13 cellular contexts compared by ENCODE assay signal in the genomic region with DNA sequence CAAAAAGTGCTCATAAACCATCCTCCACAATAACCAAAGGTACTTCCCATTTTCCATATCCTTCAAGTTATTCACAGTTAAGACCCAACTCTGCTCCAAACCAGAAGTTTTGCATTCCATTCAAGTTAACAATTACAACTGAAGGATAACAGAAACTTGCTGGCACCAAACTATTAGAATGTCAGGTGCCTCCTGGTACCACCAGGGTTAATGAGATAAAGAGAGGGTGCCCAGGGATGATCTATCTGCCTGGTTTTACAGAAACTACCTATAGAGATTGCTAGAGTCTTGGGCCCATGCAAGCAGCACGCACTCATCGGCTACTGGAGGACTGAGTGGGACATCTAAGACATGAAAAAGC.
DNase-seq lines count a peak whose midpoint lies in the region; ATAC-seq and TF ChIP-seq lines count a peak whose summit lies in the region.
"Had no signal": no experiment of that assay in that cellular context is flagged by ENCODE, and none has a peak within 500 bp of the region (broad histone marks: within the 10 kb centered on the region; RNA-seq: fewer than 3 reads in every experiment).

No MANE protein-coding gene starts in this region.

- no peaks in the 10 kb centered on the region for H4K20me1 ChIP-seq in OCI-LY7 (ENCODE audit: insufficient read depth, low read length)
- no peaks in the 10 kb centered on the region for H4K20me1 ChIP-seq in osteoblast (ENCODE audit: insufficient read depth, low read length)

- H3K36me3 ChIP-seq in OCI-LY7 (ENCODE audit: insufficient read depth, low read length) (no peaks in the 10 kb centered on the region), osteoblast (ENCODE audit: insufficient read depth, low read length) (no peaks in the 10 kb centered on the region)
- H3K36me3 ChIP-seq: tibial artery had no signal

- DNase-seq in Calu3 (no peak), OCI-LY7 (ENCODE audit: low spot score) (no peak), epithelial cell of prostate (ENCODE audit: low read depth, low spot score) (peak; percentile 51), osteoblast (ENCODE audit: insufficient read length, low spot score, missing footprints) (peak; percentile 59), nucleus accumbens (lab: John Stamatoyannopoulos, UW) (no peak), nephron progenitor cell (no peak)
- DNase-seq: effector CD4-positive, alpha-beta T cell; left cardiac atrium; stimulated activated CD4-positive, alpha-beta T cell treated with anti-CD3 and anti-CD28 coated beads, Interleukin-1b, Interleukin-23, amount 100 ng/mL, for 48 hours; tibial artery had no signal

- no peaks in the 10 kb centered on the region for H3K27me3 Mint-ChIP-seq in Calu3 (ENCODE audit: unreplicated experiment)
- H3K27me3 Mint-ChIP-seq in nephron progenitor cell (ENCODE audit: low read depth, poor library complexity): peaks cover 3% of the 10 kb centered on the region

- peaks cover 42% of the 10 kb centered on the region for H3K4me1 Mint-ChIP-seq in Calu3 (ENCODE audit: low read depth, unreplicated experiment)
- peaks cover 49% of the 10 kb centered on the region for H3K4me1 Mint-ChIP-seq in nephron progenitor cell

- peak overlapping the region; percentile 93 for H3K27ac Mint-ChIP-seq in Calu3 (ENCODE audit: unreplicated experiment)
- no peak overlapping the region for H3K27ac Mint-ChIP-seq in nephron progenitor cell

- H3K4me2 ChIP-seq in OCI-LY7 (ENCODE audit: low read length): peak overlapping the region; percentile 93
- no peak overlapping the region for H3K4me2 ChIP-seq in osteoblast (ENCODE audit: insufficient read depth, low read length)

- no peak for TF ChIP-seq CTCF in Calu3 (IDR thresholded peaks at IDR 0.05; ENCODE audit: unreplicated experiment)
- TF ChIP-seq CTCF in OCI-LY7 (conservative IDR thresholded peaks at IDR 0.05; ENCODE audit: low read length): no peak
- no peak for TF ChIP-seq CTCF in osteoblast (IDR thresholded peaks at IDR 0.05; ENCODE audit: extremely low read depth, low read depth, low read length)
- TF ChIP-seq CTCF in nephron progenitor cell (IDR thresholded peaks at IDR 0.05): no peak

- intact Hi-C loops in Calu3 (cut with micrococcal nuclease; ENCODE audit: unreplicated experiment): no loop called here
- intact Hi-C loops in OCI-LY7 (cut with micrococcal nuclease; ENCODE audit: unreplicated experiment): loop anchor here (2.0 to 10.0 kb wide), 4 partner anchors 36 to 460 kb away; a partner anchor contains a TSS

- H3K4me3 Mint-ChIP-seq in Calu3 (ENCODE audit: low read depth, unreplicated experiment) (peak overlapping the region; percentile 80), nephron progenitor cell (no peak overlapping the region)

- CTCF ChIA-PET in Calu3 (lab: Charles Lee) (no interaction called here), OCI-LY7 (lab: Charles Lee; ENCODE audit: unreplicated experiment) (interaction anchor here (0.6 to 1.2 kb wide), 2 partner anchors 18 to 204 kb away, joined by 3 read pairs; no protein-coding TSS in a partner anchor)

- no peaks in the 10 kb centered on the region for H3K9me2 ChIP-seq in OCI-LY7 (ENCODE audit: insufficient read depth, low read length)

- H3K9me3 ChIP-seq in OCI-LY7 (ENCODE audit: low read length) (no peaks in the 10 kb centered on the region), osteoblast (ENCODE audit: low read depth, low read length) (no peaks in the 10 kb centered on the region)
- H3K9me3 ChIP-seq: tibial artery had no signal

- H2AFZ ChIP-seq in OCI-LY7 (ENCODE audit: low read length) (peak overlapping the region; percentile 83), osteoblast (ENCODE audit: low read length) (no peak overlapping the region)

- no peaks in the 10 kb centered on the region for H3K27me3 ChIP-seq in osteoblast (ENCODE audit: insufficient read depth, low read length)
- H3K27me3 ChIP-seq: tibial artery had no signal

- peaks cover 14% of the 10 kb centered on the region; the same call in 1 of the 2 replicates for H3K79me2 ChIP-seq in OCI-LY7 (ENCODE audit: insufficient read depth, low read depth, low read length)
- H3K79me2 ChIP-seq in osteoblast (ENCODE audit: insufficient read depth, low read length): no peaks in the 10 kb centered on the region

- H3K27ac ChIP-seq in OCI-LY7 (ENCODE audit: low read depth, low read length, poor library complexity, severe bottlenecking): peak overlapping the region; percentile 89
- peak overlapping the region; percentile 76 for H3K27ac ChIP-seq in epithelial cell of prostate
- H3K27ac ChIP-seq in osteoblast (ENCODE audit: low read depth, low read length): no peak overlapping the region
- H3K27ac ChIP-seq: HL-60, tibial artery had no signal

- H3K4me1 ChIP-seq in OCI-LY7 (ENCODE audit: insufficient read depth, low read length, poor library complexity, severe bottlenecking) (peaks cover 60% of the 10 kb centered on the region), osteoblast (ENCODE audit: insufficient read depth, low read length) (peaks cover 10% of the 10 kb centered on the region)
- H3K4me1 ChIP-seq: tibial artery had no signal

- H3K9me3 Mint-ChIP-seq in Calu3 (ENCODE audit: low read depth, unreplicated experiment) (no peaks in the 10 kb centered on the region), nephron progenitor cell (no peaks in the 10 kb centered on the region)

- H3K4me3 ChIP-seq in OCI-LY7 (ENCODE audit: low read depth, low read length, poor library complexity, severe bottlenecking): peak overlapping the region; percentile 70
- no peak overlapping the region for H3K4me3 ChIP-seq in osteoblast (ENCODE audit: insufficient read depth, low read length)
- H3K4me3 ChIP-seq: tibial artery had no signal

- ATAC-seq in HG03442 (IDR thresholded peaks at IDR 0.05; ENCODE audit: unreplicated experiment) (no peak), GM19351 (IDR thresholded peaks at IDR 0.05; ENCODE audit: unreplicated experiment) (no peak)

- peaks cover 67% of the 10 kb centered on the region for H3K36me3 Mint-ChIP-seq in Calu3 (ENCODE audit: insufficient read depth, unreplicated experiment)
- no peaks in the 10 kb centered on the region for H3K36me3 Mint-ChIP-seq in nephron progenitor cell (ENCODE audit: low read depth)

- BruUV-seq in Calu3 (replicated peaks; lab: Mats Ljungman, UMichigan): no TSS peak
- TSS peak; percentile 62 for BruUV-seq in OCI-LY7 (replicated peaks; lab: Mats Ljungman, UMichigan)

- POLR2A ChIA-PET in OCI-LY7 (lab: Charles Lee): interaction anchor here (0.5 to 1.5 kb wide), 10 partner anchors 17 to 537 kb away, joined by 3 to 7 read pairs (median 5); a partner anchor contains a TSS

Comparison
In these comparisons a context has a peak if more than half of its experiments do, and no peak if none do; other contexts are left out.
1. DNase-seq: peak in epithelial cell of prostate (single experiment) and osteoblast (single experiment); none in Calu3 (single experiment), OCI-LY7 (single experiment), nucleus accumbens (0 of 56) and nephron progenitor cell (single experiment).